Comparison of ENCODE assay signal across 8 cellular contexts in genomic region chr4:56817840-56818491, GRCh38.
DNase-seq lines count a peak whose midpoint lies in the region; ATAC-seq and TF ChIP-seq lines count a peak whose summit lies in the region.

No MANE protein-coding gene starts in this region.

- no peak overlapping the region for H3K4me3 ChIP-seq in Loucy (ENCODE audit: low read length, poor library complexity, severe bottlenecking)

- no peaks in the 10 kb centered on the region for H4K20me1 ChIP-seq in Loucy (ENCODE audit: insufficient read depth, low read length, poor library complexity, severe bottlenecking)

- H3K4me3 Mint-ChIP-seq in effector memory CD8-positive, alpha-beta T cell, result peak overlapping the region in 1 of 2 donors; percentile 5

- H3K4me1 Mint-ChIP-seq in effector memory CD8-positive, alpha-beta T cell (ENCODE audit: low read depth in 2 of 2), result peaks cover 13 to 15% of the 10 kb centered on the region in 2 donors

- H3K9me2 ChIP-seq in Loucy (replicated peaks; ENCODE audit: low read depth, low read length), result no peaks in the 10 kb centered on the region

- no peaks in the 10 kb centered on the region for H3K79me2 ChIP-seq in Loucy (ENCODE audit: insufficient read depth, low read length)

- H3K27me3 Mint-ChIP-seq in effector memory CD8-positive, alpha-beta T cell, result no peaks in the 10 kb centered on the region

- no peaks in the 10 kb centered on the region for H3K27me3 ChIP-seq in Loucy (ENCODE audit: insufficient read depth, low read length, poor library complexity, severe bottlenecking)

- H3K36me3 ChIP-seq in Loucy (ENCODE audit: insufficient read depth, low read length), result no peaks in the 10 kb centered on the region

- H3K4me1 ChIP-seq in Loucy (ENCODE audit: insufficient read depth, low read length, poor library complexity, severe bottlenecking), result peaks cover 22% of the 10 kb centered on the region

- TF ChIP-seq CTCF in Loucy (conservative IDR thresholded peaks at IDR 0.05; ENCODE audit: low read length), result no peak

- no peaks in the 10 kb centered on the region; the same call in 1 of the 2 replicates for H3F3A ChIP-seq in Loucy (ENCODE audit: low read depth)

- H3K9me3 ChIP-seq in Loucy (ENCODE audit: insufficient read depth, low read depth, low read length), result no peaks in the 10 kb centered on the region

- ATAC-seq in GM18499 (IDR thresholded peaks at IDR 0.05; ENCODE audit: insufficient read depth, unreplicated experiment) (peak; percentile 94), GM21717 (IDR thresholded peaks at IDR 0.05; ENCODE audit: unreplicated experiment) (peak; percentile 95)
- ATAC-seq in effector memory CD8-positive, alpha-beta T cell (replicated peaks), result peak; percentile 40

- no peak for DNase-seq in effector memory CD8-positive, alpha-beta T cell
- DNase-seq in SHP77 (lab: John Stamatoyannopoulos, UW), result no peak
- no peak for DNase-seq in DMS79 (lab: John Stamatoyannopoulos, UW)
- DNase-seq in head of caudate nucleus, result no peak
- no peak for DNase-seq in SKM-1 treated with dmso at 0.1 percent for 144 hours (lab: John Stamatoyannopoulos, UW; ENCODE audit: unreplicated experiment)

- H2AFZ ChIP-seq in Loucy (ENCODE audit: low read length), result no peak overlapping the region

- H3K9me3 Mint-ChIP-seq in effector memory CD8-positive, alpha-beta T cell, result no peaks in the 10 kb centered on the region

- H3K9ac ChIP-seq in Loucy (ENCODE audit: low read depth, low read length, poor library complexity, severe bottlenecking), result peak overlapping the region; percentile 5

- no peaks in the 10 kb centered on the region for H3K36me3 Mint-ChIP-seq in effector memory CD8-positive, alpha-beta T cell (ENCODE audit: insufficient read depth)

- intact Hi-C loops in head of caudate nucleus (cut with DNase I), result no loop called here

- H3K27ac Mint-ChIP-seq in effector memory CD8-positive, alpha-beta T cell, result peak overlapping the region in 1 of 2 donors; percentile 63

- H3K4me2 ChIP-seq in Loucy (ENCODE audit: low read depth, low read length, poor library complexity, severe bottlenecking), result peak overlapping the region; percentile 30

Comparison
In these comparisons a context has a peak if more than half of its experiments do, and no peak if none do; other contexts are left out.
1. ATAC-seq: peak in every context shown above with its lines; median percentile 95 in GM21717; 94 in GM18499; 40 in effector memory CD8-positive, alpha-beta T cell.